ENCODE assay signal across 27 cellular contexts in genomic region chr18:54426085-54426665, GRCh38.
"Had no signal": no experiment of that assay in that cellular context is flagged by ENCODE, and none has a peak within 500 bp of the region (broad histone marks: within the 10 kb centered on the region; RNA-seq: fewer than 3 reads in every experiment).

No MANE protein-coding gene starts in this region.

- H3K4me1 ChIP-seq: pancreas, prostate gland, right lobe of liver, sigmoid colon, stomach, thyroid gland, tibial nerve, upper lobe of right lung, vagina had no signal

- FAIRE-seq: pancreas, small intestine had no signal

- H3K4me3 Mint-ChIP-seq: naive thymus-derived CD8-positive, alpha-beta T cell; natural killer cell treated with Interleukin-12 subunit alpha and Interleukin-12 subunit beta and Interleukin-15 and Interleukin-18, amount 100 ng/mL, for 72 hours; nephron progenitor cell; neural crest cell; stimulated activated effector memory CD8-positive, alpha-beta T cell treated with anti-CD3 and anti-CD28 coated beads, Interleukin-12 subunit alpha, Interleukin-12 subunit beta, amount 100 ng/mL, for 72 hours; stimulated activated naive B cell treated with anti-CD40 and anti-IgM and Interleukin-4, amounts not matched to agents 10 μg/mL and 1 μg/mL and 100 μg/mL, for 72 hours; stimulated activated naive CD8-positive, alpha-beta T cell treated with anti-CD3 and anti-CD28 coated beads, Interleukin-15, Interleukin-2, amounts not matched to agents 100 ng/mL and 50 ng/mL, for 24 hours; type B pancreatic cell had no signal

- H3K4me1 Mint-ChIP-seq: nephron progenitor cell; neural crest cell; stimulated activated effector memory CD8-positive, alpha-beta T cell treated with anti-CD3 and anti-CD28 coated beads, Interleukin-12 subunit alpha, Interleukin-12 subunit beta, amount 100 ng/mL, for 72 hours; stimulated activated naive B cell treated with anti-CD40 and anti-IgM and Interleukin-4, amounts not matched to agents 10 μg/mL and 1 μg/mL and 100 μg/mL, for 72 hours had no signal

- H3K36me3 Mint-ChIP-seq: naive thymus-derived CD8-positive, alpha-beta T cell; natural killer cell treated with Interleukin-12 subunit alpha and Interleukin-12 subunit beta and Interleukin-15 and Interleukin-18, amount 100 ng/mL, for 72 hours; stimulated activated effector memory CD8-positive, alpha-beta T cell treated with anti-CD3 and anti-CD28 coated beads, Interleukin-12 subunit alpha, Interleukin-12 subunit beta, amount 100 ng/mL, for 72 hours; stimulated activated naive B cell treated with anti-CD40 and anti-IgM and Interleukin-4, amounts not matched to agents 10 μg/mL and 1 μg/mL and 100 μg/mL, for 72 hours; type B pancreatic cell had no signal

- H3K36me3 ChIP-seq: neutrophil, pancreas, prostate gland, right lobe of liver, sigmoid colon, stomach, thoracic aorta, thyroid gland, tibial nerve, upper lobe of right lung, vagina had no signal

- ATAC-seq: naive thymus-derived CD8-positive, alpha-beta T cell; natural killer cell treated with Interleukin-12 subunit alpha and Interleukin-12 subunit beta and Interleukin-15 and Interleukin-18, amount 100 ng/mL, for 72 hours; pancreas; right cardiac atrium; right lobe of liver; stimulated activated effector memory CD8-positive, alpha-beta T cell treated with anti-CD3 and anti-CD28 coated beads, Interleukin-12 subunit alpha, Interleukin-12 subunit beta, amount 100 ng/mL, for 72 hours; stimulated activated naive B cell treated with anti-CD40 and anti-IgM and Interleukin-4, amounts not matched to agents 10 μg/mL and 1 μg/mL and 100 μg/mL, for 72 hours; upper lobe of right lung had no signal

- DNase-seq: naive thymus-derived CD8-positive, alpha-beta T cell; nephron progenitor cell; nucleus accumbens; pancreas; right cardiac atrium; right lobe of liver; sigmoid colon; small intestine; stimulated activated CD4-positive, alpha-beta T cell treated with anti-CD3 and anti-CD28 coated beads, Interleukin-15, amount 100 ng/mL, for 24 hours; stimulated activated CD4-positive, alpha-beta T cell treated with anti-CD3 and anti-CD28 coated beads, Interleukin-2, amount 100 ng/mL, for 24 hours; stimulated activated CD4-positive, alpha-beta T cell treated with anti-CD3 and anti-CD28 coated beads, Interleukin-2, amount 100 ng/mL, for 48 hours; stimulated activated CD4-positive, alpha-beta T cell treated with anti-CD3 and anti-CD28 coated beads, Interleukin-4, amount 100 ng/mL, for 24 hours; stimulated activated naive B cell treated with anti-CD40 and anti-IgM and Interleukin-4, amounts not matched to agents 10 μg/mL and 1 μg/mL and 100 μg/mL, for 72 hours; stimulated activated naive CD4-positive, alpha-beta T cell treated with Interleukin-2 at 50 U/mL for 16 hours; stomach; thyroid gland; upper lobe of right lung had no signal

- H3K27ac ChIP-seq: neutrophil, pancreas, prostate gland, right lobe of liver, sigmoid colon, stomach, thoracic aorta, thyroid gland, tibial nerve, upper lobe of right lung, vagina had no signal

- H3K9me3 ChIP-seq: neutrophil, pancreas, prostate gland, right lobe of liver, sigmoid colon, stomach, thoracic aorta, thyroid gland, tibial nerve, upper lobe of right lung, vagina had no signal

- H3K4me3 ChIP-seq: pancreas, prostate gland, right lobe of liver, sigmoid colon, stomach, thoracic aorta, thyroid gland, tibial nerve, upper lobe of right lung, vagina had no signal

- H3K27ac Mint-ChIP-seq: natural killer cell treated with Interleukin-12 subunit alpha and Interleukin-12 subunit beta and Interleukin-15 and Interleukin-18, amount 100 ng/mL, for 72 hours; nephron progenitor cell; stimulated activated effector memory CD8-positive, alpha-beta T cell treated with anti-CD3 and anti-CD28 coated beads, Interleukin-12 subunit alpha, Interleukin-12 subunit beta, amount 100 ng/mL, for 72 hours; stimulated activated naive B cell treated with anti-CD40 and anti-IgM and Interleukin-4, amounts not matched to agents 10 μg/mL and 1 μg/mL and 100 μg/mL, for 72 hours; stimulated activated naive CD8-positive, alpha-beta T cell treated with anti-CD3 and anti-CD28 coated beads, Interleukin-15, Interleukin-2, amounts not matched to agents 100 ng/mL and 50 ng/mL, for 24 hours; type B pancreatic cell had no signal

- H3K9me3 Mint-ChIP-seq: naive thymus-derived CD8-positive, alpha-beta T cell; natural killer cell treated with Interleukin-12 subunit alpha and Interleukin-12 subunit beta and Interleukin-15 and Interleukin-18, amount 100 ng/mL, for 72 hours; nephron progenitor cell; neural crest cell; stimulated activated effector memory CD8-positive, alpha-beta T cell treated with anti-CD3 and anti-CD28 coated beads, Interleukin-12 subunit alpha, Interleukin-12 subunit beta, amount 100 ng/mL, for 72 hours; stimulated activated naive B cell treated with anti-CD40 and anti-IgM and Interleukin-4, amounts not matched to agents 10 μg/mL and 1 μg/mL and 100 μg/mL, for 72 hours; stimulated activated naive CD8-positive, alpha-beta T cell treated with anti-CD3 and anti-CD28 coated beads, Interleukin-15, Interleukin-2, amounts not matched to agents 100 ng/mL and 50 ng/mL, for 24 hours; type B pancreatic cell had no signal

- H3K27me3 ChIP-seq: neutrophil, pancreas, right lobe of liver, sigmoid colon, thyroid gland, tibial nerve, upper lobe of right lung, vagina had no signal
